1 cellular context compared by ENCODE assay signal in the genomic region with DNA sequence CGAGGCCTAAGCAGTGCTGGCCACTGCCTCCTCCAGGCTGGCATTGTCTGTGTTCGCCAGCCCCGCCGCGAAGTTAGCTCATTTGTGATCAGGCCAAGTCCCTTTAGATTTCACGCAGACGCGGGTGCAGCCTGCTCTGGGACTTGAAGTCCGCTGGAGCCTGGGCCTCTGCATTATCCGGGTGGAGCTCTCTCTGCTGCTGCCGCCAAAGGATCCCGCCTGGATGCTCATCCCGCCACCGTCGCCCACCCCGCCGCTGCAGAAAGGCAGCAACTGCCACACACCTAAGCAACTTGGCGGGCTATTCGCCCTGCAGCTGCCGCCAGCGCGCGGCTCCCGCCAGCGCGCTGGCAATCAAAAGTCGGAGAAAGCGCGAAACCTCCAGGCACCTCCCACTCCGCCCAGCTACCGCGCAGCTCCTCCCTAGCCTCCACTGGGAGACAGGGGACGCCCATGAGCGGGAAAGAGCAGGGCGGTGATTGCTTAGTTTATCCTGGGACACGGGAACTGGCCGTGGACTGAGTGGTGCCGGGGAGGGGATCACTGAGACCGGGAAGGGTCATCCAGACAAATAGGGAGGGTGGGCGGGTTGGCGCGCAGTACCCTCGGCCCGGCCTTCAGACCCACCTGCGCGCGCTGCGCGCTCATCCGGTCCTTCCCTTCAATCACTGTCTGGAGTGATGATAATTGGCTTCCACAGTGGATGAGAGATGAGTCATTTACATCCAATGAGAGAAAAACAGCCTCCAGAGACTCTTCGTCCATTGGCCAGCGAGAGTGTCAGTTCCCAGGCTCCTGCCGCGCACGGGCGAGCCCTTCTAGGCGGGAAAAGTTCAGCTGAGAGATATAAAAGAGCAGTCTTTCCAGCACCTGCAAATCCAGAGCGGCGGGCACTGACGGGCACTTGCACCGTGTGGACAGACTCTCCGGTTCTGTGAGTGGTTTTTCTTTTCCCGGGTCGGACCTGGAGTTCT.
TF ChIP-seq lines count a peak whose summit lies in the region.

A gene with protein sequence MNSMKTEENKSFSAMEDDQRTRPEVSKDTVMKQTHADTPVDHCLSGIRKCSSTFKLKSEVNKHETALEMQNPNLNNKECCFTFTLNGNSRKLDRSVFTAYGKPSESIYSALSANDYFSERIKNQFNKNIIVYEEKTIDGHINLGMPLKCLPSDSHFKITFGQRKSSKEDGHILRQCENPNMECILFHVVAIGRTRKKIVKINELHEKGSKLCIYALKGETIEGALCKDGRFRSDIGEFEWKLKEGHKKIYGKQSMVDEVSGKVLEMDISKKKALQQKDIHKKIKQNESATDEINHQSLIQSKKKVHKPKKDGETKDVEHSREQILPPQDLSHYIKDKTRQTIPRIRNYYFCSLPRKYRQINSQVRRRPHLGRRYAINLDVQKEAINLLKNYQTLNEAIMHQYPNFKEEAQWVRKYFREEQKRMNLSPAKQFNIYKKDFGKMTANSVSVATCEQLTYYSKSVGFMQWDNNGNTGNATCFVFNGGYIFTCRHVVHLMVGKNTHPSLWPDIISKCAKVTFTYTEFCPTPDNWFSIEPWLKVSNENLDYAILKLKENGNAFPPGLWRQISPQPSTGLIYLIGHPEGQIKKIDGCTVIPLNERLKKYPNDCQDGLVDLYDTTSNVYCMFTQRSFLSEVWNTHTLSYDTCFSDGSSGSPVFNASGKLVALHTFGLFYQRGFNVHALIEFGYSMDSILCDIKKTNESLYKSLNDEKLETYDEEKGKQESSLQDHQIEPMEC (plus strand): TSS at position 875 of the 974 bp plus-strand sequence. CDS start 2,389 bp downstream, outside the sequence.

TF ChIP-seq in HEK293, 187 proteins besides CTCF, POLR2A, EP300 and RAD21 (continued from another document and continues in another):
- TF ChIP-seq PRDM10 (tag by site-specific recombination; IDR thresholded peaks at IDR 0.05) (peak; percentile 60), ZSCAN16 (tag by site-specific recombination; IDR thresholded peaks at IDR 0.05) (no peak), ZNF544 (tag by site-specific recombination; IDR thresholded peaks at IDR 0.05) (no peak), ZNF704 (tag by site-specific recombination; IDR thresholded peaks at IDR 0.05) (no peak), IKZF3 (tag by site-specific recombination; IDR thresholded peaks at IDR 0.05) (0 out of 2 replicates have a peak, but pooled peaks have one; percentile 24), ZNF23 (tag by site-specific recombination; IDR thresholded peaks at IDR 0.05; ENCODE audit: borderline replicate concordance) (no peak), WT1 (tag by site-specific recombination; IDR thresholded peaks at IDR 0.05) (no peak), SETDB1 (IDR thresholded peaks at IDR 0.05; ENCODE audit: insufficient read length, low read length) (no peak), ZNF341 (tag by site-specific recombination; IDR thresholded peaks at IDR 0.05; ENCODE audit: low read depth) (peak; percentile 69), ZNF311 (tag by site-specific recombination; IDR thresholded peaks at IDR 0.05; ENCODE audit: borderline replicate concordance) (no peak), ZFP3 (tag by site-specific recombination; IDR thresholded peaks at IDR 0.05; ENCODE audit: low read depth) (no peak), ZNF112 (tag by site-specific recombination; IDR thresholded peaks at IDR 0.05) (no peak), HOXD13 (CRISPR knock-in tag; IDR thresholded peaks at IDR 0.05; ENCODE audit: borderline replicate concordance) (no peak), ZNF184 (tag by site-specific recombination; IDR thresholded peaks at IDR 0.05) (no peak), ZNF175 (tag by site-specific recombination; IDR thresholded peaks at IDR 0.05) (no peak), SP7 (tag by site-specific recombination; IDR thresholded peaks at IDR 0.05) (no peak), ZNF791 (tag by site-specific recombination; IDR thresholded peaks at IDR 0.05) (no peak), ZBTB8A (tag by site-specific recombination; IDR thresholded peaks at IDR 0.05) (no peak), ZNF426 (tag by site-specific recombination; IDR thresholded peaks at IDR 0.05) (no peak), ZNF670 (tag by site-specific recombination; IDR thresholded peaks at IDR 0.05; ENCODE audit: low read depth) (no peak), ZNF157 (tag by site-specific recombination; IDR thresholded peaks at IDR 0.05) (no peak), ZNF292 (tag by site-specific recombination; IDR thresholded peaks at IDR 0.05; ENCODE audit: borderline replicate concordance, low read depth) (no peak), ZNF776 (tag by site-specific recombination; IDR thresholded peaks at IDR 0.05; ENCODE audit: borderline replicate concordance) (no peak), FEZF1 (tag by site-specific recombination; IDR thresholded peaks at IDR 0.05) (peak; percentile 72), ZNF510 (tag by site-specific recombination; IDR thresholded peaks at IDR 0.05; ENCODE audit: insufficient replicate concordance) (no peak), GLIS2 (tag by site-specific recombination; IDR thresholded peaks at IDR 0.05) (no peak), ZNF221 (tag by site-specific recombination; IDR thresholded peaks at IDR 0.05; ENCODE audit: borderline replicate concordance) (no peak), ZNF155 (tag by site-specific recombination; IDR thresholded peaks at IDR 0.05) (no peak), KLF8 (tag by site-specific recombination; IDR thresholded peaks at IDR 0.05) (peak; percentile 65; the same call in 1 of the 2 replicates), ZSCAN4 (tag by site-specific recombination; IDR thresholded peaks at IDR 0.05) (no peak)
- TF ChIP-seq, protein P1, sequence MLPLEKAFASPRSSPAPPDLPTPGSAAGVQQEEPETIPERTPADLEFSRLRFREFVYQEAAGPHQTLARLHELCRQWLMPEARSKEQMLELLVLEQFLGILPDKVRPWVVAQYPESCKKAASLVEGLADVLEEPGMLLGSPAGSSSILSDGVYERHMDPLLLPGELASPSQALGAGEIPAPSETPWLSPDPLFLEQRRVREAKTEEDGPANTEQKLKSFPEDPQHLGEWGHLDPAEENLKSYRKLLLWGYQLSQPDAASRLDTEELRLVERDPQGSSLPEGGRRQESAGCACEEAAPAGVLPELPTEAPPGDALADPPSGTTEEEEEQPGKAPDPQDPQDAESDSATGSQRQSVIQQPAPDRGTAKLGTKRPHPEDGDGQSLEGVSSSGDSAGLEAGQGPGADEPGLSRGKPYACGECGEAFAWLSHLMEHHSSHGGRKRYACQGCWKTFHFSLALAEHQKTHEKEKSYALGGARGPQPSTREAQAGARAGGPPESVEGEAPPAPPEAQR (tag by site-specific recombination; IDR thresholded peaks at IDR 0.05) = no peak
- TF ChIP-seq, protein P2, sequence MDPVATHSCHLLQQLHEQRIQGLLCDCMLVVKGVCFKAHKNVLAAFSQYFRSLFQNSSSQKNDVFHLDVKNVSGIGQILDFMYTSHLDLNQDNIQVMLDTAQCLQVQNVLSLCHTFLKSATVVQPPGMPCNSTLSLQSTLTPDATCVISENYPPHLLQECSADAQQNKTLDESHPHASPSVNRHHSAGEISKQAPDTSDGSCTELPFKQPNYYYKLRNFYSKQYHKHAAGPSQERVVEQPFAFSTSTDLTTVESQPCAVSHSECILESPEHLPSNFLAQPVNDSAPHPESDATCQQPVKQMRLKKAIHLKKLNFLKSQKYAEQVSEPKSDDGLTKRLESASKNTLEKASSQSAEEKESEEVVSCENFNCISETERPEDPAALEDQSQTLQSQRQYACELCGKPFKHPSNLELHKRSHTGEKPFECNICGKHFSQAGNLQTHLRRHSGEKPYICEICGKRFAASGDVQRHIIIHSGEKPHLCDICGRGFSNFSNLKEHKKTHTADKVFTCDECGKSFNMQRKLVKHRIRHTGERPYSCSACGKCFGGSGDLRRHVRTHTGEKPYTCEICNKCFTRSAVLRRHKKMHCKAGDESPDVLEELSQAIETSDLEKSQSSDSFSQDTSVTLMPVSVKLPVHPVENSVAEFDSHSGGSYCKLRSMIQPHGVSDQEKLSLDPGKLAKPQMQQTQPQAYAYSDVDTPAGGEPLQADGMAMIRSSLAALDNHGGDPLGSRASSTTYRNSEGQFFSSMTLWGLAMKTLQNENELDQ (tag by site-specific recombination; IDR thresholded peaks at IDR 0.05; ENCODE audit: low read depth) = no peak
- TF ChIP-seq, protein P3, sequence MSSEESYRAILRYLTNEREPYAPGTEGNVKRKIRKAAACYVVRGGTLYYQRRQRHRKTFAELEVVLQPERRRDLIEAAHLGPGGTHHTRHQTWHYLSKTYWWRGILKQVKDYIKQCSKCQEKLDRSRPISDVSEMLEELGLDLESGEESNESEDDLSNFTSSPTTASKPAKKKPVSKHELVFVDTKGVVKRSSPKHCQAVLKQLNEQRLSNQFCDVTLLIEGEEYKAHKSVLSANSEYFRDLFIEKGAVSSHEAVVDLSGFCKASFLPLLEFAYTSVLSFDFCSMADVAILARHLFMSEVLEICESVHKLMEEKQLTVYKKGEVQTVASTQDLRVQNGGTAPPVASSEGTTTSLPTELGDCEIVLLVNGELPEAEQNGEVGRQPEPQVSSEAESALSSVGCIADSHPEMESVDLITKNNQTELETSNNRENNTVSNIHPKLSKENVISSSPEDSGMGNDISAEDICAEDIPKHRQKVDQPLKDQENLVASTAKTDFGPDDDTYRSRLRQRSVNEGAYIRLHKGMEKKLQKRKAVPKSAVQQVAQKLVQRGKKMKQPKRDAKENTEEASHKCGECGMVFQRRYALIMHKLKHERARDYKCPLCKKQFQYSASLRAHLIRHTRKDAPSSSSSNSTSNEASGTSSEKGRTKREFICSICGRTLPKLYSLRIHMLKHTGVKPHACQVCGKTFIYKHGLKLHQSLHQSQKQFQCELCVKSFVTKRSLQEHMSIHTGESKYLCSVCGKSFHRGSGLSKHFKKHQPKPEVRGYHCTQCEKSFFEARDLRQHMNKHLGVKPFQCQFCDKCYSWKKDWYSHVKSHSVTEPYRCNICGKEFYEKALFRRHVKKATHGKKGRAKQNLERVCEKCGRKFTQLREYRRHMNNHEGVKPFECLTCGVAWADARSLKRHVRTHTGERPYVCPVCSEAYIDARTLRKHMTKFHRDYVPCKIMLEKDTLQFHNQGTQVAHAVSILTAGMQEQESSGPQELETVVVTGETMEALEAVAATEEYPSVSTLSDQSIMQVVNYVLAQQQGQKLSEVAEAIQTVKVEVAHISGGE (tag by site-specific recombination; conservative IDR thresholded peaks at IDR 0.05; ENCODE audit: low read depth) = no peak
- TF ChIP-seq, protein P4, sequence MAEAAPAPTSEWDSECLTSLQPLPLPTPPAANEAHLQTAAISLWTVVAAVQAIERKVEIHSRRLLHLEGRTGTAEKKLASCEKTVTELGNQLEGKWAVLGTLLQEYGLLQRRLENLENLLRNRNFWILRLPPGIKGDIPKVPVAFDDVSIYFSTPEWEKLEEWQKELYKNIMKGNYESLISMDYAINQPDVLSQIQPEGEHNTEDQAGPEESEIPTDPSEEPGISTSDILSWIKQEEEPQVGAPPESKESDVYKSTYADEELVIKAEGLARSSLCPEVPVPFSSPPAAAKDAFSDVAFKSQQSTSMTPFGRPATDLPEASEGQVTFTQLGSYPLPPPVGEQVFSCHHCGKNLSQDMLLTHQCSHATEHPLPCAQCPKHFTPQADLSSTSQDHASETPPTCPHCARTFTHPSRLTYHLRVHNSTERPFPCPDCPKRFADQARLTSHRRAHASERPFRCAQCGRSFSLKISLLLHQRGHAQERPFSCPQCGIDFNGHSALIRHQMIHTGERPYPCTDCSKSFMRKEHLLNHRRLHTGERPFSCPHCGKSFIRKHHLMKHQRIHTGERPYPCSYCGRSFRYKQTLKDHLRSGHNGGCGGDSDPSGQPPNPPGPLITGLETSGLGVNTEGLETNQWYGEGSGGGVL (tag by site-specific recombination; IDR thresholded peaks at IDR 0.05) = no peak
